27 cellular contexts compared by ENCODE assay signal in the genomic region with DNA sequence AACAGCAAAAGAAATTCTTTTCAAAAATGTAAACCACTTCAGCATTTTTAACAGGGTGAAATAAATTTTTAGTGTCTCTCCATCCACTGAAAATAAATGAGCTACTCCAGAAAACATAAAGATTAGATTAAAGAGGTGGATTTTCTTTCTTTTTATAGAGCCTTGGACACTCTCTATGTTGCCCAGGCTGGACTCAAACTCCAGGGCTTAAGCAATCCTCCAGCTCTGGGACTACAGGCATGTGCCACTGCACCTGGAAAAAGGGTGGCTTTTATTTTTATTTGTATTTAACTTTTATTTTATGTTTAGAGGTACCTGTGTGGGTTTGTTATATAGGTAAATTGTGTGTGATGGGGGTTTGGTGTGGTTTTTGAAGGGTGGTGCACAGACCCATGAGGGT. TPM values are rescaled to one million over a fixed set of nuclear protein-coding genes. Genes with fewer than 3 reads are reported as not detected.
"Had no signal": no experiment of that assay in that cellular context is flagged by ENCODE, and none has a peak within 500 bp of the region (broad histone marks: within the 10 kb centered on the region; RNA-seq: fewer than 3 reads in every experiment).

No MANE protein-coding gene starts in this region.

- H3K36me3 Mint-ChIP-seq: stimulated activated effector memory CD8-positive, alpha-beta T cell treated with anti-CD3 and anti-CD28 coated beads, Interleukin-12 subunit alpha, Interleukin-12 subunit beta, amount 100 ng/mL, for 72 hours; type B pancreatic cell had no signal

- H3K27ac Mint-ChIP-seq: immature natural killer cell; natural killer cell treated with Interleukin-12 subunit alpha and Interleukin-12 subunit beta and Interleukin-15 and Interleukin-18, amount 100 ng/mL, for 72 hours; progenitor cell of endocrine pancreas; type B pancreatic cell had no signal

- H3K27me3 Mint-ChIP-seq: progenitor cell of endocrine pancreas; stimulated activated naive CD8-positive, alpha-beta T cell treated with anti-CD3 and anti-CD28 coated beads, Interleukin-15, amount 100 ng/mL, for 72 hours; type B pancreatic cell had no signal

- H3K9me3 Mint-ChIP-seq: stimulated activated effector memory CD8-positive, alpha-beta T cell treated with anti-CD3 and anti-CD28 coated beads, Interleukin-12 subunit alpha, Interleukin-12 subunit beta, amount 100 ng/mL, for 72 hours had no signal

- DNase-seq: hypothalamus; immature natural killer cell; kidney; left colon; left ventricle myocardium inferior; mesendoderm; midbrain; mucosa of descending colon; naive thymus-derived CD4-positive, alpha-beta T cell; ovary; spleen; stimulated activated CD4-positive, alpha-beta T cell treated with anti-CD3 and anti-CD28 coated beads, Interleukin-4, amount 100 ng/mL, for 24 hours; stimulated activated naive CD4-positive, alpha-beta T cell treated with Interleukin-2 at 50 U/mL for 16 hours; stimulated activated naive CD8-positive, alpha-beta T cell treated with anti-CD3 and anti-CD28 coated beads, Interleukin-15, amount 100 ng/mL, for 72 hours; substantia nigra; uterus had no signal

- H3K9me3 ChIP-seq: left ventricle myocardium inferior, mucosa of descending colon, ovary, right atrium auricular region, spleen, tibial nerve, uterus had no signal

- H3K27me3 ChIP-seq: ovary, right atrium auricular region, tibial nerve, uterus had no signal

- H3K27ac ChIP-seq: left ventricle myocardium inferior, ovary, right atrium auricular region, skin epidermis, tibial nerve, uterus had no signal

- H3K4me3 Mint-ChIP-seq: natural killer cell treated with Interleukin-12 subunit alpha and Interleukin-12 subunit beta and Interleukin-15 and Interleukin-18, amount 100 ng/mL, for 72 hours; type B pancreatic cell had no signal

- ATAC-seq: left colon; mucosa of descending colon; naive thymus-derived CD4-positive, alpha-beta T cell; natural killer cell treated with Interleukin-12 subunit alpha and Interleukin-12 subunit beta and Interleukin-15 and Interleukin-18, amount 100 ng/mL, for 72 hours; sciatic nerve; stimulated activated effector memory CD8-positive, alpha-beta T cell treated with anti-CD3 and anti-CD28 coated beads, Interleukin-12 subunit alpha, Interleukin-12 subunit beta, amount 100 ng/mL, for 72 hours; stimulated activated naive CD8-positive, alpha-beta T cell treated with anti-CD3 and anti-CD28 coated beads, Interleukin-15, amount 100 ng/mL, for 72 hours had no signal

- H3K4me3 ChIP-seq: left ventricle myocardium inferior, lung, mucosa of descending colon, ovary, right atrium auricular region, skin epidermis, tibial nerve, uterus had no signal

- H3K4me1 ChIP-seq: left ventricle myocardium inferior, right atrium auricular region, tibial nerve, uterus had no signal

- H3K36me3 ChIP-seq: left ventricle myocardium inferior, ovary, right atrium auricular region, spleen, tibial nerve, uterus had no signal

RNA-seq across cellular contexts. Expression of gene ITGB6, which starts 19.9 kb away (rescaled TPM):
- total RNA-seq: naive thymus-derived CD4-positive, alpha-beta T cell; natural killer cell treated with Interleukin-12 subunit alpha and Interleukin-12 subunit beta and Interleukin-15 and Interleukin-18, amount 100 ng/mL, for 72 hours; omental fat pad; sciatic nerve; spleen; temporal lobe; tibial nerve had no signal
- polyA plus RNA-seq: immature natural killer cell; naive thymus-derived CD4-positive, alpha-beta T cell; ovary had no signal
